In genomic region chr6:104324305-104324704, GRCh38 we compare ENCODE assay signal across 25 cellular contexts.
"Had no signal": no experiment of that assay in that cellular context is flagged by ENCODE, and none has a peak within 500 bp of the region (broad histone marks: within the 10 kb centered on the region; RNA-seq: fewer than 3 reads in every experiment).

No MANE protein-coding gene starts in this region.

- H3K27me3 ChIP-seq: gastrocnemius medialis, suprapubic skin, transverse colon, upper lobe of right lung, uterus had no signal

- ATAC-seq: gastrocnemius medialis; left ventricle myocardium superior; lower lobe of right lung; natural killer cell treated with Interleukin-12 subunit alpha and Interleukin-12 subunit beta and Interleukin-15 and Interleukin-18, amount 100 ng/mL, for 72 hours; sciatic nerve; stimulated activated naive CD8-positive, alpha-beta T cell treated with anti-CD3 and anti-CD28 coated beads, Interleukin-15, amount 100 ng/mL, for 72 hours; upper lobe of right lung had no signal

- H3K4me3 Mint-ChIP-seq: memory B cell; natural killer cell treated with Interleukin-12 subunit alpha and Interleukin-12 subunit beta and Interleukin-15 and Interleukin-18, amount 100 ng/mL, for 72 hours; neural crest cell; stimulated activated naive CD8-positive, alpha-beta T cell treated with anti-CD3 and anti-CD28 coated beads, Interleukin-15, amount 100 ng/mL, for 72 hours had no signal

- H3K9me3 Mint-ChIP-seq: natural killer cell treated with Interleukin-12 subunit alpha and Interleukin-12 subunit beta and Interleukin-15 and Interleukin-18, amount 100 ng/mL, for 72 hours; neural crest cell; stimulated activated naive CD8-positive, alpha-beta T cell treated with anti-CD3 and anti-CD28 coated beads, Interleukin-15, amount 100 ng/mL, for 72 hours had no signal

- FAIRE-seq: keratinocyte had no signal

- H3K4me3 ChIP-seq: gastrocnemius medialis, lower lobe of right lung, smooth muscle cell, suprapubic skin, transverse colon, upper lobe of right lung, uterus had no signal

- H3K27me3 Mint-ChIP-seq: memory B cell; natural killer cell treated with Interleukin-12 subunit alpha and Interleukin-12 subunit beta and Interleukin-15 and Interleukin-18, amount 100 ng/mL, for 72 hours; progenitor cell of endocrine pancreas; stimulated activated naive CD8-positive, alpha-beta T cell treated with anti-CD3 and anti-CD28 coated beads, Interleukin-15, amount 100 ng/mL, for 72 hours had no signal

- H3K79me2 ChIP-seq: parathyroid adenoma had no signal

- H3K27ac ChIP-seq: gastrocnemius medialis, lower lobe of right lung, parathyroid adenoma, suprapubic skin, transverse colon, upper lobe of right lung, uterus had no signal

- H3K27ac Mint-ChIP-seq: memory B cell; natural killer cell treated with Interleukin-12 subunit alpha and Interleukin-12 subunit beta and Interleukin-15 and Interleukin-18, amount 100 ng/mL, for 72 hours; progenitor cell of endocrine pancreas; stimulated activated naive CD8-positive, alpha-beta T cell treated with anti-CD3 and anti-CD28 coated beads, Interleukin-15, amount 100 ng/mL, for 72 hours had no signal

- H3K4me1 Mint-ChIP-seq: memory B cell; neural crest cell; stimulated activated naive CD8-positive, alpha-beta T cell treated with anti-CD3 and anti-CD28 coated beads, Interleukin-15, amount 100 ng/mL, for 72 hours had no signal

- H3K36me3 Mint-ChIP-seq: memory B cell; natural killer cell treated with Interleukin-12 subunit alpha and Interleukin-12 subunit beta and Interleukin-15 and Interleukin-18, amount 100 ng/mL, for 72 hours had no signal

- DNase-seq: cortex of kidney; effector CD4-positive, alpha-beta T cell; foreskin fibroblast; gastrocnemius medialis; head of caudate nucleus; left ventricle myocardium superior; lower lobe of right lung; stimulated activated CD4-positive, alpha-beta T cell treated with anti-CD3 and anti-CD28 coated beads, Interleukin-12 subunit alpha, Interleukin-12 subunit beta, amount 100 ng/mL, for 4 hours; stimulated activated CD4-positive, alpha-beta T cell treated with anti-CD3 and anti-CD28 coated beads, Interleukin-1b, Interleukin-23, amount 100 ng/mL, for 48 hours; stimulated activated CD4-positive, alpha-beta T cell treated with anti-CD3 and anti-CD28 coated beads, Interleukin-4, amount 100 ng/mL, for 1 hour; stimulated activated CD8-positive, alpha-beta memory T cell treated with anti-CD3 and anti-CD28 coated beads, Interleukin-4, amount 100 ng/mL, for 48 hours; stimulated activated naive CD4-positive, alpha-beta T cell; stimulated activated naive CD8-positive, alpha-beta T cell treated with anti-CD3 and anti-CD28 coated beads, Interleukin-15, amount 100 ng/mL, for 72 hours; transverse colon; upper lobe of right lung; uterus had no signal

- H2AFZ ChIP-seq: parathyroid adenoma had no signal

- H3K4me2 ChIP-seq: smooth muscle cell had no signal

- H3K9ac ChIP-seq: parathyroid adenoma had no signal

- H3K36me3 ChIP-seq: gastrocnemius medialis, lower lobe of right lung, suprapubic skin, transverse colon, upper lobe of right lung, uterus had no signal

- H3K9me3 ChIP-seq: gastrocnemius medialis, lower lobe of right lung, suprapubic skin, transverse colon, upper lobe of right lung, uterus had no signal

- H3K4me1 ChIP-seq: gastrocnemius medialis, parathyroid adenoma, suprapubic skin, transverse colon, upper lobe of right lung, uterus had no signal
